ENCODE assay signal across 9 cellular contexts in genomic region chr10:102661614-102662133, GRCh38. TPM values are rescaled to one million over a fixed set of nuclear protein-coding genes. Genes with fewer than 3 reads are reported as not detected.
A peak's percentile ranks its signal among the peaks of the same experiment; 100 is the strongest.
DNase-seq lines count a peak whose midpoint lies in the region; ATAC-seq and TF ChIP-seq lines count a peak whose summit lies in the region.
"Had no signal": no experiment of that assay in that cellular context is flagged by ENCODE, and none has a peak within 500 bp of the region (broad histone marks: within the 10 kb centered on the region; RNA-seq: fewer than 3 reads in every experiment).

No MANE protein-coding gene starts in this region.

- H3K4me2 ChIP-seq in BLaER1 treated with 17β-estradiol and CSF1 and Interleukin-3, amounts not matched to agents 10 nM and 100 nM = peak overlapping the region; percentile 80 to 91 (median 86)

- H3K27ac ChIP-seq in BLaER1 treated with 17β-estradiol and CSF1 and Interleukin-3, amounts not matched to agents 10 nM and 100 nM = peak overlapping the region in 10 of 11 experiments; percentile 57 to 87 (median 71); a peak in 21 of 22 replicates
- H3K27ac ChIP-seq in RWPE2 (ENCODE audit: poor library complexity, severe bottlenecking) = no peak overlapping the region

- no peak for DNase-seq in RWPE2 (ENCODE audit: low spot score)
- DNase-seq in left colon = no peak
- no peak for DNase-seq in NCI-H2171 (lab: John Stamatoyannopoulos, UW)
- no peak for DNase-seq in effector CD4-positive, alpha-beta T cell
- DNase-seq in endothelial cell (ENCODE audit: low spot score) = no peak
- DNase-seq: PC-3 had no signal

- no peaks in the 10 kb centered on the region for H3K27me3 ChIP-seq in BLaER1 treated with 17β-estradiol and CSF1 and Interleukin-3, amounts not matched to agents 10 nM and 100 nM
- H3K27me3 ChIP-seq in RWPE2 (ENCODE audit: insufficient read depth, poor library complexity, severe bottlenecking) = no peaks in the 10 kb centered on the region

- H3K4me3 ChIP-seq in BLaER1 treated with 17β-estradiol and CSF1 and Interleukin-3, amounts not matched to agents 10 nM and 100 nM = peak overlapping the region in 5 of 10 experiments; percentile 16 to 50 (median 29); a peak in 6 of 20 replicates
- H3K4me3 ChIP-seq in RWPE2 (ENCODE audit: severe bottlenecking) = no peak overlapping the region

- H3K27me3 Mint-ChIP-seq in endothelial cell (ENCODE audit: unreplicated experiment) = peaks cover 29% of the 10 kb centered on the region

- intact Hi-C loops in left colon (cut with DNase I, micrococcal nuclease) = no loop called here

- TF ChIP-seq CTCF in RWPE2 (IDR thresholded peaks at IDR 0.05; ENCODE audit: poor library complexity, severe bottlenecking) (no peak), endothelial cell (IDR thresholded peaks at IDR 0.05; ENCODE audit: unreplicated experiment) (no peak)

- peaks cover 25 to 28% (median 27%) of the 10 kb centered on the region in 11 experiments for H3K36me3 ChIP-seq in BLaER1 treated with 17β-estradiol and CSF1 and Interleukin-3, amounts not matched to agents 10 nM and 100 nM
- H3K36me3 ChIP-seq in RWPE2 (ENCODE audit: low read depth) = peaks cover 12% of the 10 kb centered on the region

- H3K9me3 Mint-ChIP-seq in endothelial cell (ENCODE audit: unreplicated experiment) = no peaks in the 10 kb centered on the region

- H3K4me3 Mint-ChIP-seq in endothelial cell (ENCODE audit: unreplicated experiment) = no peak overlapping the region

- no peaks in the 10 kb centered on the region for H3K9me3 ChIP-seq in BLaER1 treated with 17β-estradiol and CSF1 and Interleukin-3, amounts not matched to agents 10 nM and 100 nM (replicated peaks in 1 of 11)
- H3K9me3 ChIP-seq in RWPE2 (ENCODE audit: severe bottlenecking) = no peaks in the 10 kb centered on the region

- peaks cover 11% of the 10 kb centered on the region for H3K36me3 Mint-ChIP-seq in endothelial cell (ENCODE audit: low read depth, unreplicated experiment)

- H3K27ac Mint-ChIP-seq in endothelial cell (ENCODE audit: unreplicated experiment) = no peak overlapping the region

- peaks cover 25% of the 10 kb centered on the region for H3K4me1 Mint-ChIP-seq in endothelial cell (ENCODE audit: unreplicated experiment)

- H3K9ac ChIP-seq in BLaER1 treated with 17β-estradiol and CSF1 and Interleukin-3, amounts not matched to agents 10 nM and 100 nM = peak overlapping the region; percentile 35 to 70 (median 61); a peak in 18 of 22 replicates

- ATAC-seq in GM21528 (IDR thresholded peaks at IDR 0.05; ENCODE audit: low FRiP score, unreplicated experiment) = peak; percentile 29
- peak; percentile 4; the same call in 1 of the 3 replicates for ATAC-seq in RWPE2 (ENCODE audit: low read depth)
- peak; percentile 3 for ATAC-seq in left colon
- no peak for ATAC-seq in GM18867 (IDR thresholded peaks at IDR 0.05; ENCODE audit: unreplicated experiment)

- H4K20me1 ChIP-seq in BLaER1 treated with 17β-estradiol and CSF1 and Interleukin-3, amounts not matched to agents 10 nM and 100 nM = peaks cover 20 to 44% (median 42%) of the 10 kb centered on the region in 11 experiments; a peak in 21 of 22 replicates

- H3K4me1 ChIP-seq in BLaER1 treated with 17β-estradiol and CSF1 and Interleukin-3, amounts not matched to agents 10 nM and 100 nM = peaks cover 72 to 96% (median 82%) of the 10 kb centered on the region in 10 experiments
- peaks cover 10% of the 10 kb centered on the region for H3K4me1 ChIP-seq in RWPE2 (ENCODE audit: insufficient read depth, poor library complexity, severe bottlenecking)

RNA-seq across cellular contexts. Expression of gene TRIM8, which starts 17.4 kb away (rescaled TPM):
- total RNA-seq in left colon (10 to 100 TPM; 58.4 to 64.0 TPM), endothelial cell (ENCODE audit: unreplicated experiment) (219 TPM)

RNA-seq across cellular contexts. Expression of gene ARL3, which starts 52.5 kb away (rescaled TPM):
- total RNA-seq in left colon (1 to 10 TPM; 2.5 to 4.2 TPM), endothelial cell (ENCODE audit: unreplicated experiment) (9.0 TPM)

RNA-seq across cellular contexts. Expression of gene SFXN2, which starts 52.8 kb away (rescaled TPM):
- 10 to 100 TPM; 11.7 to 15.0 TPM for total RNA-seq in left colon
- total RNA-seq in endothelial cell (ENCODE audit: unreplicated experiment) = 6.3 TPM
